In the genomic region with DNA sequence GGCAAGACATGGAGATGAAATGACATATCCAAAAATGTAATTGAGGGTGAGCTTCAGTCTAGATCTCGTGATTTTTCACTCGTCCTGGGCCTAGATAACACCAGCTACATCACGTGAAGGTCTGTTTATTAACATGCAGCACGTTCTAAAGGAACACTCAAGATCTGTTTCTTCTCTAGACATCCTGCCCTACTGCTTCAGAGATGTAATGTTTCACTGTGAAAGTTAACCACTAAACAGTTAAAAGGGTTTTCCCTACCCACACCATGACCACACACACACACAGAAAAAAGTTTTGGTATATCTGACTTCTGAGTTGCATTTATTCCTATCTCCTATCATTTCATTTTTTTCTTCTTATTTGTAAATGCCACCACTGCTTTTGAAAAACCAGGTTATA, we compare ENCODE assay signal across 12 cellular contexts. TPM values are rescaled to one million over a fixed set of nuclear protein-coding genes. Genes with fewer than 3 reads are reported as not detected.
DNase-seq lines count a peak whose midpoint lies in the region; ATAC-seq lines count a peak whose summit lies in the region.
"Had no signal": no experiment of that assay in that cellular context is flagged by ENCODE, and none has a peak within 500 bp of the region (broad histone marks: within the 10 kb centered on the region; RNA-seq: fewer than 3 reads in every experiment).

No MANE protein-coding gene starts in this region.

- no peaks in the 10 kb centered on the region for H3K9me3 Mint-ChIP-seq in activated T-helper 17 cell treated with anti-CD3 and anti-CD28 coated beads, Interleukin-2, amount 50 U/mL, for 72 hours

- no peaks in the 10 kb centered on the region for H3K36me3 Mint-ChIP-seq in activated T-helper 17 cell treated with anti-CD3 and anti-CD28 coated beads, Interleukin-2, amount 50 U/mL, for 72 hours (ENCODE audit: low read depth)
- H3K36me3 Mint-ChIP-seq: CD8-positive, alpha-beta memory T cell had no signal

- H3K4me3 Mint-ChIP-seq in activated T-helper 17 cell treated with anti-CD3 and anti-CD28 coated beads, Interleukin-2, amount 50 U/mL, for 72 hours: no peak overlapping the region
- H3K4me3 Mint-ChIP-seq: CD8-positive, alpha-beta memory T cell had no signal

- no peak overlapping the region for H3K27ac Mint-ChIP-seq in activated T-helper 17 cell treated with anti-CD3 and anti-CD28 coated beads, Interleukin-2, amount 50 U/mL, for 72 hours
- H3K27ac Mint-ChIP-seq: CD8-positive, alpha-beta memory T cell had no signal

- peaks cover 11% of the 10 kb centered on the region for H3K27me3 Mint-ChIP-seq in activated T-helper 17 cell treated with anti-CD3 and anti-CD28 coated beads, Interleukin-2, amount 50 U/mL, for 72 hours

- ATAC-seq in GM19023 (IDR thresholded peaks at IDR 0.05; ENCODE audit: unreplicated experiment) (peak; percentile 71), GM21786 (IDR thresholded peaks at IDR 0.05; ENCODE audit: unreplicated experiment) (peak; percentile 68), HG03097 (IDR thresholded peaks at IDR 0.05; ENCODE audit: low FRiP score, unreplicated experiment) (peak; percentile 90), GM21717 (IDR thresholded peaks at IDR 0.05; ENCODE audit: unreplicated experiment) (no peak)
- ATAC-seq in activated T-helper 17 cell treated with anti-CD3 and anti-CD28 coated beads, Interleukin-2, amount 50 U/mL, for 72 hours (replicated peaks): peak; percentile 35

- H3K4me1 Mint-ChIP-seq in activated T-helper 17 cell treated with anti-CD3 and anti-CD28 coated beads, Interleukin-2, amount 50 U/mL, for 72 hours: no peaks in the 10 kb centered on the region
- H3K4me1 Mint-ChIP-seq: CD8-positive, alpha-beta memory T cell had no signal

- no peak for DNase-seq in stimulated activated CD4-positive, alpha-beta T cell treated with anti-CD3 and anti-CD28 coated beads, Interleukin-2, amount 100 ng/mL, for 24 hours
- no peak for DNase-seq in activated effector memory CD4-positive, alpha-beta T cell treated with anti-CD3 and anti-CD28 coated beads, Interleukin-2, amount 50 U/mL, for 16 hours
- DNase-seq: CD8-positive, alpha-beta memory T cell; GF-D8 had no signal

RNA-seq across cellular contexts. Expression of a gene that starts 52.3 kb away (rescaled TPM):
- not detected for total RNA-seq in activated T-helper 17 cell treated with anti-CD3 and anti-CD28 coated beads, Interleukin-2, amount 50 U/mL, for 72 hours
- total RNA-seq: CD8-positive, alpha-beta memory T cell; esophagus muscularis mucosa; skeletal muscle tissue; suprapubic skin had no signal
